9 cellular contexts compared by ENCODE assay signal in the genomic region with DNA sequence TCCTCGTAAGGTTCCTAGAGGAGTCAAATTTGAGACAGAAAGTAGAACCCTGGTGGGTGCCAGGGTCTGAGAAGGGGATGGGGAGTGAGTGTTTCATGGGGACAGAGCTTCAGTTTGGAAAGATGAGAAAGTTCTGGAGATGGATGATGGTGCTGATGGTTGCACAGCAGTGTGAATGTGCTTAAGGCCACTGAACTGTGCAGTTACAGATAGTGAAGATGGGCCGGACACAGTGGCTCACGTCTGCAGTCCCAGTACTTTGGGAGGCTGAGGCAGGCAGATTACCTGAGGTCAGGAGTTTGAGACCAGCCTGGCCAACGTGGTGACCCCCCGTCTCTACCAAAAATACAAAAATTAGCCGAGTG. TPM values are rescaled to one million over a fixed set of nuclear protein-coding genes. Genes with fewer than 3 reads are reported as not detected.
A peak's percentile ranks its signal among the peaks of the same experiment; 100 is the strongest.
DNase-seq lines count a peak whose midpoint lies in the region; ATAC-seq and TF ChIP-seq lines count a peak whose summit lies in the region.
"Had no signal": no experiment of that assay in that cellular context is flagged by ENCODE, and none has a peak within 500 bp of the region (broad histone marks: within the 10 kb centered on the region; RNA-seq: fewer than 3 reads in every experiment).

No MANE protein-coding gene starts in this region.

- POLR2A ChIA-PET in T-cell (lab: Charles Lee): interaction anchor here in 1 of 2 donors (0.5 kb wide), 1 partner anchor 503 kb away, joined by 4 read pairs; no protein-coding TSS in a partner anchor

- no peaks in the 10 kb centered on the region for H3K9me3 Mint-ChIP-seq in activated T-cell treated with anti-CD3 and anti-CD28 coated beads, Interleukin-2, amount 50 U/mL, for 72 hours
- no peaks in the 10 kb centered on the region for H3K9me3 Mint-ChIP-seq in T-cell
- no peaks in the 10 kb centered on the region for H3K9me3 Mint-ChIP-seq in stimulated activated memory B cell treated with anti-CD40 and anti-IgM and Interleukin-4, amounts not matched to agents 10 μg/mL and 1 μg/mL and 100 μg/mL, for 72 hours

- TF ChIP-seq CTCF in fibroblast of pulmonary artery (IDR thresholded peaks at IDR 0.05; ENCODE audit: low read length, missing control alignments) (no peak), uterus (IDR thresholded peaks at IDR 0.05) (no peak)

- no peaks in the 10 kb centered on the region for H3K27me3 Mint-ChIP-seq in activated T-cell treated with anti-CD3 and anti-CD28 coated beads, Interleukin-2, amount 50 U/mL, for 72 hours (ENCODE audit: low read depth)
- no peaks in the 10 kb centered on the region for H3K27me3 Mint-ChIP-seq in T-cell
- peaks cover 24% of the 10 kb centered on the region for H3K27me3 Mint-ChIP-seq in stimulated activated memory B cell treated with anti-CD40 and anti-IgM and Interleukin-4, amounts not matched to agents 10 μg/mL and 1 μg/mL and 100 μg/mL, for 72 hours

- intact Hi-C loops in uterus (cut with DNase I; ENCODE audit: low total_unique reads): no loop called here

- H3K36me3 ChIP-seq in uterus: no peaks in the 10 kb centered on the region
- H3K36me3 ChIP-seq: heart left ventricle had no signal

- no peak for DNase-seq in activated T-cell treated with anti-CD3 and anti-CD28 coated beads, Interleukin-2, amount 50 U/mL, for 72 hours
- no peak for DNase-seq in activated T-cell treated with anti-CD3 and anti-CD28 coated beads, Interleukin-2, amount 50 U/mL, for 1 hour
- DNase-seq in T-cell: no peak
- DNase-seq in fibroblast of pulmonary artery (ENCODE audit: low read depth): no peak
- DNase-seq in stimulated activated CD8-positive, alpha-beta memory T cell treated with anti-CD3 and anti-CD28 coated beads, Interleukin-4, amount 100 ng/mL, for 48 hours: no peak
- no peak for DNase-seq in uterus
- DNase-seq in foreskin melanocyte: no peak
- DNase-seq: heart left ventricle had no signal

- TF ChIP-seq POLR2A in uterus (IDR thresholded peaks at IDR 0.05): no peak

- ATAC-seq in activated T-cell treated with anti-CD3 and anti-CD28 coated beads, Interleukin-2, amount 50 U/mL, for 72 hours (replicated peaks in 1 of 2): no peak
- no peak for ATAC-seq in T-cell (replicated peaks in 1 of 4)
- no peak for ATAC-seq in stimulated activated memory B cell treated with anti-CD40 and anti-IgM and Interleukin-4, amounts not matched to agents 10 μg/mL and 1 μg/mL and 100 μg/mL, for 72 hours

- H3K4me3 ChIP-seq in fibroblast of pulmonary artery (replicated peaks; ENCODE audit: low read depth, low read length) (peak overlapping the region; percentile 88), uterus (no peak overlapping the region)

- peaks cover 6 to 14% of the 10 kb centered on the region in 2 donors for H3K4me1 ChIP-seq in uterus

- CTCF ChIA-PET in T-cell (lab: Charles Lee): no interaction called here

- peaks cover 28% of the 10 kb centered on the region for H3K4me1 Mint-ChIP-seq in activated T-cell treated with anti-CD3 and anti-CD28 coated beads, Interleukin-2, amount 50 U/mL, for 72 hours (ENCODE audit: low read depth)
- peaks cover 10 to 17% (median 14%) of the 10 kb centered on the region in 3 donors for H3K4me1 Mint-ChIP-seq in T-cell
- H3K4me1 Mint-ChIP-seq in stimulated activated memory B cell treated with anti-CD40 and anti-IgM and Interleukin-4, amounts not matched to agents 10 μg/mL and 1 μg/mL and 100 μg/mL, for 72 hours: peaks cover 8% of the 10 kb centered on the region

- H3K9me3 ChIP-seq in uterus: no peaks in the 10 kb centered on the region
- H3K9me3 ChIP-seq: heart left ventricle had no signal

- H3K27ac Mint-ChIP-seq in activated T-cell treated with anti-CD3 and anti-CD28 coated beads, Interleukin-2, amount 50 U/mL, for 72 hours: peak overlapping the region; percentile 27
- H3K27ac Mint-ChIP-seq in T-cell: no peak overlapping the region
- H3K27ac Mint-ChIP-seq in stimulated activated memory B cell treated with anti-CD40 and anti-IgM and Interleukin-4, amounts not matched to agents 10 μg/mL and 1 μg/mL and 100 μg/mL, for 72 hours: no peak overlapping the region

- H3K36me3 Mint-ChIP-seq in activated T-cell treated with anti-CD3 and anti-CD28 coated beads, Interleukin-2, amount 50 U/mL, for 72 hours (ENCODE audit: insufficient read depth in 2 of 2): peaks cover 6 to 15% of the 10 kb centered on the region in 2 donors
- H3K36me3 Mint-ChIP-seq in T-cell: no peaks in the 10 kb centered on the region
- H3K36me3 Mint-ChIP-seq in stimulated activated memory B cell treated with anti-CD40 and anti-IgM and Interleukin-4, amounts not matched to agents 10 μg/mL and 1 μg/mL and 100 μg/mL, for 72 hours: no peaks in the 10 kb centered on the region

- H3K27me3 ChIP-seq in uterus: no peaks in the 10 kb centered on the region
- H3K27me3 ChIP-seq: heart left ventricle had no signal

- H3K4me3 Mint-ChIP-seq in activated T-cell treated with anti-CD3 and anti-CD28 coated beads, Interleukin-2, amount 50 U/mL, for 72 hours: peak overlapping the region; percentile 84
- H3K4me3 Mint-ChIP-seq in T-cell: peak overlapping the region; percentile 79 to 86 (median 79)
- H3K4me3 Mint-ChIP-seq in stimulated activated memory B cell treated with anti-CD40 and anti-IgM and Interleukin-4, amounts not matched to agents 10 μg/mL and 1 μg/mL and 100 μg/mL, for 72 hours: peak overlapping the region; percentile 84

- H3K27ac ChIP-seq in uterus: peak overlapping the region in 1 of 2 donors; percentile 88

RNA-seq across cellular contexts. Expression of gene SPC24, which starts 0.9 kb away (rescaled TPM):
- total RNA-seq in activated T-cell treated with anti-CD3 and anti-CD28 coated beads, Interleukin-2, amount 50 U/mL, for 72 hours: 10 to 100 TPM; 43.6 to 46.8 TPM
- total RNA-seq in T-cell (1 to 10 TPM in 4 of 5 donors, under 1 TPM in 1; 0.95 to 3.6 (median 2.4) TPM), uterus (10 to 100 TPM in 1 of 4 donors, 1 to 10 TPM in 3; 1.8 to 21.8 (median 2.6) TPM)

RNA-seq across cellular contexts. Expression of gene KANK2, which starts 42.7 kb away (rescaled TPM):
- 1 to 10 TPM in 1 of 2 donors, under 1 TPM in 1; 0.96 to 1.1 TPM for total RNA-seq in activated T-cell treated with anti-CD3 and anti-CD28 coated beads, Interleukin-2, amount 50 U/mL, for 72 hours
- total RNA-seq in T-cell (1 to 10 TPM in 3 of 5 donors, under 1 TPM in 2; 0.68 to 1.9 (median 1.2) TPM), uterus (100 to 1,000 TPM; 326 to 762 (median 535) TPM)

Comparison
In these comparisons a context has a peak if more than half of its experiments do, and no peak if none do; other contexts are left out.
1. RNA of gene KANK2, which starts 42.7 kb away (total RNA-seq): 326 to 762 TPM in uterus; 0.68 to 1.9 TPM in T-cell and 0.96 to 1.1 TPM in activated T-cell treated with anti-CD3 and anti-CD28 coated beads, Interleukin-2, amount 50 U/mL, for 72 hours; every median in the first group is over 100 times any median in the second.
2. Peak in every context shown above with its lines, with median percentiles within 50 percentile points of each other: H3K4me3 Mint-ChIP-seq.